12 cellular contexts compared by ENCODE assay signal in genomic region chr1:94621392-94621791, GRCh38.
DNase-seq lines count a peak whose midpoint lies in the region; ATAC-seq, FAIRE-seq and TF ChIP-seq lines count a peak whose summit lies in the region.
"Had no signal": no experiment of that assay in that cellular context is flagged by ENCODE, and none has a peak within 500 bp of the region (broad histone marks: within the 10 kb centered on the region; RNA-seq: fewer than 3 reads in every experiment).

No MANE protein-coding gene starts in this region.

- H3K4me1 ChIP-seq in DND-41 (ENCODE audit: insufficient read depth, low read length) (no peaks in the 10 kb centered on the region), K562 (replicated peaks in 1 of 2; ENCODE audit: control insufficient read depth in 2 of 2, insufficient read depth in 2 of 2, low read length in 2 of 2) (peaks cover 0 to 4% of the 10 kb centered on the region in 2 experiments; a peak in 2 of 5 replicates), mesendoderm (ENCODE audit: control insufficient read depth, low read depth, low read length) (peaks cover 3% of the 10 kb centered on the region), Caco-2 (peaks cover 37% of the 10 kb centered on the region)

- no peaks in the 10 kb centered on the region for H3K36me3 ChIP-seq in DND-41 (ENCODE audit: insufficient read depth, low read length)
- no peaks in the 10 kb centered on the region for H3K36me3 ChIP-seq in K562 (ENCODE audit: control insufficient read depth, insufficient read depth, low read length)
- H3K36me3 ChIP-seq in mesendoderm (ENCODE audit: control insufficient read depth, insufficient read depth, low read length) = no peaks in the 10 kb centered on the region
- H3K36me3 ChIP-seq in Caco-2 (ENCODE audit: control insufficient read depth, insufficient read depth, low read length) = no peaks in the 10 kb centered on the region

- BruUV-seq in K562 (replicated peaks; lab: Mats Ljungman, UMichigan) = no TSS peak
- BruUV-seq in Caco-2 (replicated peaks; lab: Mats Ljungman, UMichigan) = no TSS peak

- no peak overlapping the region for H2BK120ac ChIP-seq in mesendoderm (ENCODE audit: low read depth, low read length)

- no peaks in the 10 kb centered on the region for H4K20me1 ChIP-seq in DND-41 (ENCODE audit: insufficient read depth, low read length)
- 0 out of 2 replicates have a peak, but pooled peaks cover 6% of the 10 kb centered on the region for H4K20me1 ChIP-seq in K562 (replicated peaks; ENCODE audit: control insufficient read depth, insufficient read depth, low read length)

- no peak overlapping the region for H3K27ac Mint-ChIP-seq in activated T-cell treated with anti-CD3 and anti-CD28 coated beads, Interleukin-2, amount 50 U/mL, for 72 hours
- no peak overlapping the region for H3K27ac Mint-ChIP-seq in Caco-2 (ENCODE audit: unreplicated experiment)
- H3K27ac Mint-ChIP-seq: activated CD4-positive, alpha-beta memory T cell treated with anti-CD3 and anti-CD28 coated beads for 36 hours; activated naive CD8-positive, alpha-beta T cell treated with anti-CD3 and anti-CD28 coated beads for 36 hours; CD4-positive, alpha-beta T cell had no signal

- no peaks in the 10 kb centered on the region for H3K9me1 ChIP-seq in K562 (ENCODE audit: control insufficient read depth, insufficient read depth, low read length)

- in situ Hi-C loops in K562 (cut with MboI) = no loop called here

- H3K27me3 Mint-ChIP-seq in activated T-cell treated with anti-CD3 and anti-CD28 coated beads, Interleukin-2, amount 50 U/mL, for 72 hours (ENCODE audit: low read depth) = peaks cover 3% of the 10 kb centered on the region
- no peaks in the 10 kb centered on the region for H3K27me3 Mint-ChIP-seq in Caco-2 (ENCODE audit: insufficient read depth, unreplicated experiment)
- H3K27me3 Mint-ChIP-seq: activated CD4-positive, alpha-beta memory T cell treated with anti-CD3 and anti-CD28 coated beads for 36 hours had no signal

- POLR2A ChIA-PET in K562 (lab: Yijun Ruan, JAX) = no interaction called here
- POLR2A ChIA-PET in Caco-2 (lab: Charles Lee) = no interaction called here

- CTCF ChIA-PET in K562 (lab: Yijun Ruan, JAX; ENCODE audit: low intra/inter-chr PET ratio) (no interaction called here), Caco-2 (lab: Charles Lee) (no interaction called here)

- no peak overlapping the region for H3K4me3 ChIP-seq in DND-41 (ENCODE audit: low read depth in 1 of 2, low read length in 2 of 2)
- H3K4me3 ChIP-seq in K562 = no peak overlapping the region
- H3K4me3 ChIP-seq in mesendoderm (ENCODE audit: low read length) = no peak overlapping the region
- H3K4me3 ChIP-seq in Caco-2 (ENCODE audit: low read depth, low read length) = no peak overlapping the region

- H3K4me2 ChIP-seq in DND-41 (ENCODE audit: insufficient read depth, low read length) = no peak overlapping the region
- H3K4me2 ChIP-seq in K562 (ENCODE audit: insufficient read depth, low read length) = no peak overlapping the region
- no peak overlapping the region for H3K4me2 ChIP-seq in mesendoderm (ENCODE audit: low read length)

- no peak overlapping the region for H4K5ac ChIP-seq in mesendoderm (ENCODE audit: low read length)

- no peaks in the 10 kb centered on the region for H3K4me1 Mint-ChIP-seq in activated T-cell treated with anti-CD3 and anti-CD28 coated beads, Interleukin-2, amount 50 U/mL, for 72 hours (ENCODE audit: low read depth)
- peaks cover 7% of the 10 kb centered on the region for H3K4me1 Mint-ChIP-seq in Caco-2 (ENCODE audit: low read depth, unreplicated experiment)
- H3K4me1 Mint-ChIP-seq: activated naive CD8-positive, alpha-beta T cell treated with anti-CD3 and anti-CD28 coated beads for 36 hours had no signal

- H2BK15ac ChIP-seq in mesendoderm (replicated peaks; ENCODE audit: low read depth) = no peak overlapping the region

- peak overlapping the region; percentile 73 for H3K4ac ChIP-seq in mesendoderm (ENCODE audit: low read depth, low read length)

- H3K9ac ChIP-seq in DND-41 (ENCODE audit: low read depth, low read length) (no peak overlapping the region), K562 (ENCODE audit: insufficient read depth in 1 of 2, low read depth in 2 of 2, low read length in 2 of 2) (0 out of 4 replicates have a peak overlapping the region, but pooled peaks of 1 of the 2 experiments have one; percentile 2), mesendoderm (ENCODE audit: low read length) (no peak overlapping the region)

- H3K23ac ChIP-seq in mesendoderm (ENCODE audit: low read length) = no peak overlapping the region

- TF ChIP-seq EP300 in K562 (IDR thresholded peaks at IDR 0.05; ENCODE audit: low read length) = no peak

- intact Hi-C loops in K562 (cut with micrococcal nuclease) (no loop called here), Caco-2 (cut with micrococcal nuclease; ENCODE audit: unreplicated experiment) (no loop called here)

- no peak overlapping the region for H3K27ac ChIP-seq in DND-41 (ENCODE audit: low read length)
- H3K27ac ChIP-seq in K562 (ENCODE audit: extremely low read depth, low read depth, low read length) = no peak overlapping the region
- H3K27ac ChIP-seq in mesendoderm (ENCODE audit: low read depth, low read length) = no peak overlapping the region

- 0% methylated on average over 3 of the region's 3 CpGs for WGBS in K562 (ENCODE audit: insufficient coverage, low coverage, missing lambda C conversion rate)
- no CpG with 5 or more reads among the region's 3 CpGs for WGBS in mesendoderm (ENCODE audit: extremely low coverage, insufficient coverage, low lambda C conversion rate)

- TF ChIP-seq CTCF in DND-41 (IDR thresholded peaks at IDR 0.05; ENCODE audit: borderline replicate concordance, extremely low read depth, low read length, poor library complexity, severe bottlenecking) (no peak), K562 (IDR thresholded peaks at IDR 0.05 in 2 of 3, conservative IDR thresholded peaks at IDR 0.05 in 1 of 3; ENCODE audit: insufficient read depth in 2 of 3, low read depth in 1 of 3, low read length in 3 of 3) (no peak), Caco-2 (IDR thresholded peaks at IDR 0.05; ENCODE audit: insufficient read depth in 1 of 2, low read depth in 1 of 2, low read length in 1 of 2, severe bottlenecking in 1 of 2, unreplicated experiment in 1 of 2) (no peak)

- TF ChIP-seq POLR2A in K562 (conservative IDR thresholded peaks at IDR 0.05) = no peak
- no peak for TF ChIP-seq POLR2A in GM12891 (IDR thresholded peaks at IDR 0.05; ENCODE audit: low read depth, low read length)

- H3K79me2 ChIP-seq in DND-41 (ENCODE audit: insufficient read depth, low read length) = no peaks in the 10 kb centered on the region
- no peaks in the 10 kb centered on the region for H3K79me2 ChIP-seq in K562 (ENCODE audit: control insufficient read depth, insufficient read depth, low read length)
- H3K79me2 ChIP-seq in mesendoderm (ENCODE audit: control insufficient read depth, insufficient read depth, low read length) = no peaks in the 10 kb centered on the region

- no peak overlapping the region for H2BK5ac ChIP-seq in mesendoderm (ENCODE audit: low read length)

- no peaks in the 10 kb centered on the region for H3K27me3 ChIP-seq in DND-41 (ENCODE audit: insufficient read depth, low read length, poor library complexity)
- H3K27me3 ChIP-seq in K562 (ENCODE audit: control insufficient read depth in 2 of 2, insufficient read depth in 2 of 2, low read length in 2 of 2) = peaks cover 5 to 45% of the 10 kb centered on the region in 2 experiments; a peak in 3 of 5 replicates
- no peaks in the 10 kb centered on the region for H3K27me3 ChIP-seq in mesendoderm (ENCODE audit: insufficient read depth, low read length, poor library complexity)
- no peaks in the 10 kb centered on the region for H3K27me3 ChIP-seq in Caco-2 (replicated peaks; ENCODE audit: control insufficient read depth, insufficient read depth, low read length)

- ATAC-seq in DND-41 (ENCODE audit: insufficient read depth, low read depth) = peak; percentile 53
- ATAC-seq in K562 = peak; percentile 86
- no peak for ATAC-seq in activated T-cell treated with anti-CD3 and anti-CD28 coated beads, Interleukin-2, amount 50 U/mL, for 72 hours (replicated peaks in 1 of 2)

- H2AK5ac ChIP-seq in mesendoderm (ENCODE audit: low read length) = no peak overlapping the region

- H3K36me3 Mint-ChIP-seq in activated T-cell treated with anti-CD3 and anti-CD28 coated beads, Interleukin-2, amount 50 U/mL, for 72 hours (ENCODE audit: insufficient read depth in 2 of 2) = no peaks in the 10 kb centered on the region
- H3K36me3 Mint-ChIP-seq in Caco-2 (ENCODE audit: insufficient read depth, unreplicated experiment) = peaks cover 11% of the 10 kb centered on the region
- H3K36me3 Mint-ChIP-seq: activated naive CD8-positive, alpha-beta T cell treated with anti-CD3 and anti-CD28 coated beads for 36 hours had no signal

- DNase-seq in DND-41 (no peak), LoVo (ENCODE audit: low spot score) (peak; percentile 91), K562 (ENCODE audit: extremely low read depth in 1 of 4, low spot score in 3 of 4) (peak; percentile 35 to 70 (median 60)), mesendoderm (no peak), inferior parietal cortex (ENCODE audit: extremely low spot score) (no peak), Caco-2 (no peak), GM12891 (ENCODE audit: insufficient read length, low spot score) (no peak)
- DNase-seq in activated T-cell treated with anti-CD3 and anti-CD28 coated beads, Interleukin-2, amount 50 U/mL, for 72 hours = no peak
- DNase-seq: activated CD4-positive, alpha-beta memory T cell treated with anti-CD3 and anti-CD28 coated beads for 36 hours; activated naive CD8-positive, alpha-beta T cell treated with anti-CD3 and anti-CD28 coated beads for 36 hours; CD4-positive, alpha-beta T cell; effector CD8-positive, alpha-beta T cell had no signal

- no peak overlapping the region for H4K8ac ChIP-seq in mesendoderm (ENCODE audit: low read depth, low read length)

- H3K9me3 Mint-ChIP-seq in activated T-cell treated with anti-CD3 and anti-CD28 coated beads, Interleukin-2, amount 50 U/mL, for 72 hours = peaks cover 0 to 7% of the 10 kb centered on the region in 2 donors
- no peaks in the 10 kb centered on the region for H3K9me3 Mint-ChIP-seq in Caco-2 (ENCODE audit: unreplicated experiment)
- H3K9me3 Mint-ChIP-seq: CD4-positive, alpha-beta T cell had no signal

- peak overlapping the region; percentile 51 for H3K18ac ChIP-seq in mesendoderm (ENCODE audit: low read length)

- H3K9me3 ChIP-seq in DND-41 (ENCODE audit: insufficient read depth, low read length, severe bottlenecking) = no peaks in the 10 kb centered on the region
- no peaks in the 10 kb centered on the region for H3K9me3 ChIP-seq in K562 (replicated peaks; ENCODE audit: control insufficient read depth, insufficient read depth, low read depth, low read length)
- peaks cover 4% of the 10 kb centered on the region; the same call in 1 of the 2 replicates for H3K9me3 ChIP-seq in Caco-2

- H3K79me1 ChIP-seq in mesendoderm (ENCODE audit: low read length) = no peaks in the 10 kb centered on the region

- no peak overlapping the region for H3K56ac ChIP-seq in mesendoderm (ENCODE audit: low read length)

- FAIRE-seq in K562 (lab: Jason Lieb, UNC) (peak; percentile 51), GM12891 (lab: Jason Lieb, UNC) (no peak)

- H3K4me3 Mint-ChIP-seq in activated T-cell treated with anti-CD3 and anti-CD28 coated beads, Interleukin-2, amount 50 U/mL, for 72 hours = no peak overlapping the region
- no peak overlapping the region for H3K4me3 Mint-ChIP-seq in Caco-2 (ENCODE audit: unreplicated experiment)
- H3K4me3 Mint-ChIP-seq: activated CD4-positive, alpha-beta memory T cell treated with anti-CD3 and anti-CD28 coated beads for 36 hours; activated naive CD8-positive, alpha-beta T cell treated with anti-CD3 and anti-CD28 coated beads for 36 hours; CD4-positive, alpha-beta T cell had no signal

- H2AFZ ChIP-seq in DND-41 (ENCODE audit: low read depth, low read length) (no peak overlapping the region), K562 (ENCODE audit: low read depth, low read length) (no peak overlapping the region)

- TF ChIP-seq RAD21 in K562 (CRISPR knock-in tag; conservative IDR thresholded peaks at IDR 0.05 in 1 of 2, IDR thresholded peaks at IDR 0.05 in 1 of 2) = no peak

Comparison
In these comparisons a context has a peak if more than half of its experiments do, and no peak if none do; other contexts are left out.
1. ATAC-seq: peak in DND-41 (single experiment) and K562 (single experiment); none in activated T-cell treated with anti-CD3 and anti-CD28 coated beads, Interleukin-2, amount 50 U/mL, for 72 hours (0 of 2).
2. DNase-seq: peak in LoVo (single experiment) and K562 (4 of 4); none in DND-41 (single experiment), mesendoderm (single experiment), activated T-cell treated with anti-CD3 and anti-CD28 coated beads, Interleukin-2, amount 50 U/mL, for 72 hours (0 of 2), inferior parietal cortex (single experiment), Caco-2 (0 of 2) and GM12891 (single experiment).